ENCODE assay signal across 11 cellular contexts in genomic region chr4:185504098-185505047, GRCh38. TPM values are rescaled to one million over a fixed set of nuclear protein-coding genes. Genes with fewer than 3 reads are reported as not detected.
DNase-seq lines count a peak whose midpoint lies in the region; TF ChIP-seq lines count a peak whose summit lies in the region.
"Had no signal": no experiment of that assay in that cellular context is flagged by ENCODE, and none has a peak within 500 bp of the region (broad histone marks: within the 10 kb centered on the region; RNA-seq: fewer than 3 reads in every experiment).

No MANE protein-coding gene starts in this region.

- H3K4me1 ChIP-seq in Peyer's patch: no peaks in the 10 kb centered on the region
- H3K4me1 ChIP-seq in prostate gland (replicated peaks): no peaks in the 10 kb centered on the region

- in situ Hi-C loops in Caki2 (cut with HindIII; ENCODE audit: low pct_unique_long_range_greater_than_20kb, low sequenced_read_pairs): no loop called here

- H3K36me3 ChIP-seq in Peyer's patch (peaks cover 0 to 5% (median 0%) of the 10 kb centered on the region in 3 donors), prostate gland (no peaks in the 10 kb centered on the region)

- H3K4me3 ChIP-seq in Peyer's patch (peak overlapping the region in 1 of 4 donors; percentile 24), prostate gland (peak overlapping the region in 1 of 2 donors; percentile 1)

- intact Hi-C loops in cardiac septum (cut with DNase I): no loop called here
- intact Hi-C loops in prostate gland (cut with DNase I): loop anchor here (5.0 kb wide), 1 partner anchor 32 kb away; the partner anchor contains the start of gene CCDC110

- TF ChIP-seq POLR2A in Peyer's patch (IDR thresholded peaks at IDR 0.05) (no peak), prostate gland (IDR thresholded peaks at IDR 0.05) (no peak)

- TF ChIP-seq CTCF in Peyer's patch (IDR thresholded peaks at IDR 0.05): no peak
- no peak for TF ChIP-seq CTCF in prostate gland (IDR thresholded peaks at IDR 0.05)

- peak; percentile 94 for DNase-seq in Caki2 (ENCODE audit: low read depth)
- DNase-seq in Peyer's patch: peak; percentile 25 to 86 (median 78)
- DNase-seq in cardiac septum (ENCODE audit: low spot score): peak; percentile 85
- peak; percentile 35 for DNase-seq in prostate gland (ENCODE audit: low spot score)
- DNase-seq in germinal center (ENCODE audit: low spot score): no peak
- DNase-seq in cortex of kidney (lab: John Stamatoyannopoulos, UW): no peak
- DNase-seq in stimulated activated CD4-positive, alpha-beta T cell treated with anti-CD3 and anti-CD28 coated beads, Interleukin-2, amount 100 ng/mL, for 48 hours: no peak
- no peak for DNase-seq in NCI-H2081 treated with DMSO at 0.1 percent for 48 hours (lab: John Stamatoyannopoulos, UW)
- DNase-seq: NCI-H146; stimulated activated naive CD8-positive, alpha-beta T cell treated with anti-CD3 and anti-CD28 coated beads, Interleukin-15, amount 100 ng/mL, for 72 hours had no signal

- 31% methylated on average over 21 of the region's 21 CpGs for WGBS in prostate gland

- H3K27ac ChIP-seq in Peyer's patch (peak overlapping the region in 2 of 4 donors; percentile 0 to 40), prostate gland (peak overlapping the region; percentile 26 to 49)

- H3K27me3 ChIP-seq in Peyer's patch: no peaks in the 10 kb centered on the region
- H3K27me3 ChIP-seq in prostate gland (replicated peaks; ENCODE audit: insufficient read depth): no peaks in the 10 kb centered on the region

- H3K9me3 ChIP-seq in Peyer's patch (no peaks in the 10 kb centered on the region), prostate gland (no peaks in the 10 kb centered on the region)

RNA-seq across cellular contexts. Expression of gene PDLIM3, which starts 30.9 kb away (rescaled TPM):
- 5.6 and 11.3 TPM in 2 replicates for total RNA-seq in Caki2 (2014; rRNA removed; shearing (Covaris generic); ENCODE audit: low replicate concordance)
- total RNA-seq in Peyer's patch (10 to 100 TPM; 15.1 to 73.0 (median 45.2) TPM), cardiac septum (265 TPM), prostate gland (100 to 1,000 TPM in 1 of 2 donors, 10 to 100 TPM in 1; 78.7 to 139 TPM)
- total RNA-seq: T-helper 1 cell treated with Interleukin-12 subunit alpha and Interleukin-12 subunit beta and Interleukin-4 antibody, amounts not matched to agents 30 ng/mL and 1 ng/mL, for 36 hours had no signal

RNA-seq across cellular contexts. Expression of gene CCDC110, which starts 32.8 kb away (rescaled TPM):
- 0.52 and 0.98 TPM in 2 replicates for total RNA-seq in Caki2 (2014; rRNA removed; shearing (Covaris generic); ENCODE audit: low replicate concordance)
- total RNA-seq in Peyer's patch: under 1 TPM in 2 of 4 donors, not detected in 2; 0.80 to 0.88 TPM
- 0.67 TPM for total RNA-seq in cardiac septum
- 10 to 100 TPM in 1 of 2 donors, 1 to 10 TPM in 1; 2.8 to 10.3 TPM for total RNA-seq in prostate gland
- total RNA-seq: T-helper 1 cell treated with Interleukin-12 subunit alpha and Interleukin-12 subunit beta and Interleukin-4 antibody, amounts not matched to agents 30 ng/mL and 1 ng/mL, for 36 hours had no signal

Comparison
In these comparisons a context has a peak if more than half of its experiments do, and no peak if none do; other contexts are left out.
1. DNase-seq: peak in Caki2 (single experiment), Peyer's patch (3 of 3), cardiac septum (single experiment) and prostate gland (single experiment); none in germinal center (single experiment), cortex of kidney (single experiment), stimulated activated CD4-positive, alpha-beta T cell treated with anti-CD3 and anti-CD28 coated beads, Interleukin-2, amount 100 ng/mL, for 48 hours (0 of 2) and NCI-H2081 treated with DMSO at 0.1 percent for 48 hours (single experiment).